ENCODE assay signal across 25 cellular contexts in the genomic region with DNA sequence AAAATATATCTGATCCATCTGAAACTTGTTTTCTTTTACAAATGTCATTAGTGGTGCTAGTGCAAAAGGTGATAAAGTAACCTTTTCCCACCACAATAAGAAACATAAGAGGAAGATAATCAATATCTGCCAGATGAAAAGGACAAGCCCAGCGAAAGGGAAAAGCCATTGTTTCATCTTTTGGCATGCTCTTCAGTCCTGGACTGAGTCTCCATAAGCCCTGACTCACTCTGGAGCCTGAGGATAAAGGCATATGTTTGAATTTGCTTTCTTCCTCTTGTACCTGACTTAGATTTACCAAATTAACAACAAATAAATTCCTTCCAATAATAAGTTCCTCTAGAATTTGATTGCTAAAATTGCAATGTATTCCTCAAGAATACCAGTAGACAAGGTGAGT. TPM values are rescaled to one million over a fixed set of nuclear protein-coding genes. Genes with fewer than 3 reads are reported as not detected.
DNase-seq lines count a peak whose midpoint lies in the region; ATAC-seq and TF ChIP-seq lines count a peak whose summit lies in the region.
"Had no signal": no experiment of that assay in that cellular context is flagged by ENCODE, and none has a peak within 500 bp of the region (broad histone marks: within the 10 kb centered on the region; RNA-seq: fewer than 3 reads in every experiment).

No MANE protein-coding gene starts in this region.

- WGBS in psoas muscle, 3 donors = 68 to 81% (median 77%) methylated on average over 1 of the region's 1 CpG

- no peak for TF ChIP-seq CTCF in fibroblast of mammary gland (conservative IDR thresholded peaks at IDR 0.05; ENCODE audit: control insufficient read depth, insufficient read depth, low read depth, low read length)
- TF ChIP-seq CTCF in psoas muscle (IDR thresholded peaks at IDR 0.05) = no peak
- no peak for TF ChIP-seq CTCF in upper lobe of right lung (IDR thresholded peaks at IDR 0.05)
- TF ChIP-seq CTCF in lower lobe of right lung (IDR thresholded peaks at IDR 0.05) = no peak

- intact Hi-C loops in psoas muscle (cut with DNase I) (no loop called here), upper lobe of right lung (cut with DNase I) (no loop called here), lower lobe of right lung (cut with DNase I) (no loop called here)

- DNase-seq in HCEC 1CT (peak; percentile 26), amniotic epithelial cell (ENCODE audit: low read depth) (peak; percentile 39), fibroblast of mammary gland (ENCODE audit: low read depth) (peak; percentile 65), psoas muscle (no peak), upper lobe of right lung (no peak), lower lobe of right lung (no peak)
- no peak for DNase-seq in activated CD8-positive, alpha-beta memory T cell treated with anti-CD3 and anti-CD28 coated beads, Interleukin-2, amount 50 U/mL, for 48 hours
- DNase-seq: activated CD4-positive, alpha-beta T cell treated with anti-CD3 and anti-CD28 coated beads, Interleukin-2, amount 50 U/mL, for 48 hours; activated CD4-positive, CD25-positive, alpha-beta regulatory T cell; activated CD8-positive, alpha-beta memory T cell treated with anti-CD3 and anti-CD28 coated beads, Interleukin-2, amount 50 U/mL, for 4 hours; activated naive CD4-positive, alpha-beta T cell treated with anti-CD3 and anti-CD28 coated beads, Interleukin-2, amount 50 U/mL, for 16 hours; anterior cingulate cortex; gastrocnemius medialis; H9; NCI-H1417; NCI-H2081 treated with DMSO at 0.1 percent for 48 hours; NCI-H226; occipital lobe; SJCRH30; stimulated activated naive CD8-positive, alpha-beta T cell treated with anti-CD3 and anti-CD28 coated beads, Interleukin-15, amount 100 ng/mL, for 72 hours; T-helper 1 cell had no signal

- H3K27me3 ChIP-seq in psoas muscle (ENCODE audit: insufficient read depth in 3 of 3, low read length in 2 of 3) = no peaks in the 10 kb centered on the region
- H3K27me3 ChIP-seq in upper lobe of right lung = no peaks in the 10 kb centered on the region
- no peaks in the 10 kb centered on the region for H3K27me3 ChIP-seq in lower lobe of right lung (ENCODE audit: low read depth)
- H3K27me3 ChIP-seq: gastrocnemius medialis, hepatocyte, SJCRH30 had no signal

- no peak overlapping the region for H3K4me3 ChIP-seq in fibroblast of mammary gland (ENCODE audit: control insufficient read depth, low read depth, low read length)
- no peak overlapping the region for H3K4me3 ChIP-seq in psoas muscle
- no peak overlapping the region for H3K4me3 ChIP-seq in upper lobe of right lung
- H3K4me3 ChIP-seq in lower lobe of right lung = no peak overlapping the region
- H3K4me3 ChIP-seq: gastrocnemius medialis, hepatocyte, K562, SJCRH30 had no signal

- peaks cover 35% of the 10 kb centered on the region for H3K4me1 ChIP-seq in psoas muscle
- H3K4me1 ChIP-seq in upper lobe of right lung = no peaks in the 10 kb centered on the region
- no peaks in the 10 kb centered on the region for H3K4me1 ChIP-seq in lower lobe of right lung
- H3K4me1 ChIP-seq: SJCRH30 had no signal

- no peaks in the 10 kb centered on the region for H3K9me3 ChIP-seq in psoas muscle
- H3K9me3 ChIP-seq in upper lobe of right lung = no peaks in the 10 kb centered on the region
- no peaks in the 10 kb centered on the region for H3K9me3 ChIP-seq in lower lobe of right lung
- H3K9me3 ChIP-seq: gastrocnemius medialis, SJCRH30 had no signal

- ATAC-seq in psoas muscle (no peak), upper lobe of right lung (no peak), GM21825 (IDR thresholded peaks at IDR 0.05; ENCODE audit: unreplicated experiment) (no peak), lower lobe of right lung (no peak)
- ATAC-seq: gastrocnemius medialis, left lobe of liver had no signal

- H3K27ac ChIP-seq in psoas muscle (peak overlapping the region; percentile 68), upper lobe of right lung (no peak overlapping the region), lower lobe of right lung (no peak overlapping the region)
- H3K27ac ChIP-seq: hepatocyte, SJCRH30 had no signal

- H3K36me3 ChIP-seq in psoas muscle (ENCODE audit: insufficient read depth in 1 of 2, low read depth in 1 of 2) (peaks cover under 1 to 4% of the 10 kb centered on the region in 2 donors), upper lobe of right lung (no peaks in the 10 kb centered on the region), lower lobe of right lung (no peaks in the 10 kb centered on the region)
- H3K36me3 ChIP-seq: gastrocnemius medialis had no signal

RNA-seq across cellular contexts. Expression of gene DNAJC11, which starts 13.6 kb away (rescaled TPM):
- total RNA-seq in psoas muscle = 10 to 100 TPM; 40.4 to 58.8 (median 51.1) TPM
- polyA plus RNA-seq in psoas muscle = 10 to 100 TPM; 28.2 to 65.4 (median 63.9) TPM
- total RNA-seq in upper lobe of right lung = 37.6 TPM
- 36.4 TPM for total RNA-seq in lower lobe of right lung

Comparison
In these comparisons a context has a peak if more than half of its experiments do, and no peak if none do; other contexts are left out.
1. DNase-seq: peak in HCEC 1CT (single experiment), amniotic epithelial cell (single experiment) and fibroblast of mammary gland (single experiment); none in psoas muscle (0 of 2), upper lobe of right lung (single experiment), activated CD8-positive, alpha-beta memory T cell treated with anti-CD3 and anti-CD28 coated beads, Interleukin-2, amount 50 U/mL, for 48 hours (single experiment) and lower lobe of right lung (single experiment).